In genomic region chr17:80352216-80352895, GRCh38 we compare ENCODE assay signal across 19 cellular contexts.
"Had no signal": no experiment of that assay in that cellular context is flagged by ENCODE, and none has a peak within 500 bp of the region (broad histone marks: within the 10 kb centered on the region; RNA-seq: fewer than 3 reads in every experiment).

No MANE protein-coding gene starts in this region.

- ATAC-seq: activated T-cell treated with anti-CD3 and anti-CD28 coated beads, Interleukin-2, amount 50 U/mL, for 4 hours; foreskin keratinocyte; lower lobe of right lung; mucosa of descending colon; T-cell had no signal

- H3K4me3 ChIP-seq: cardiac muscle cell, lower lobe of right lung, mucosa of descending colon, smooth muscle cell, thyroid gland had no signal

- H3K4me1 ChIP-seq: foreskin keratinocyte, lower lobe of right lung, thyroid gland had no signal

- DNase-seq: activated CD4-positive, CD25-positive, alpha-beta regulatory T cell treated with anti-CD3 and anti-CD28 coated beads, Interleukin-2, amount 50 U/mL, for 72 hours; activated gamma-delta T cell treated with Interleukin-2 at 50 U/mL for 16 hours; activated T-cell treated with anti-CD3 and anti-CD28 coated beads, Interleukin-2, amount 50 U/mL, for 4 hours; dermis blood vessel endothelial cell; effector CD8-positive, alpha-beta T cell; foreskin keratinocyte; immature natural killer cell; lower lobe of right lung; mesendoderm; occipital lobe; stimulated activated CD4-positive, alpha-beta T cell treated with anti-CD3 and anti-CD28 coated beads, Interleukin-4, amount 100 ng/mL, for 1 hour; stimulated activated naive CD4-positive, alpha-beta T cell treated with Interleukin-2 at 50 U/mL for 16 hours; substantia nigra; T-cell; thyroid gland; WERI-Rb-1 had no signal

- H3K27ac ChIP-seq: cardiac muscle cell, foreskin keratinocyte, lower lobe of right lung, thyroid gland, WERI-Rb-1 had no signal

- H3K9me3 Mint-ChIP-seq: activated T-cell treated with anti-CD3 and anti-CD28 coated beads, Interleukin-2, amount 50 U/mL, for 4 hours; immature natural killer cell; T-cell had no signal

- H3K9me3 ChIP-seq: lower lobe of right lung, mucosa of descending colon, thyroid gland had no signal

- H3K4me3 Mint-ChIP-seq: activated T-cell treated with anti-CD3 and anti-CD28 coated beads, Interleukin-2, amount 50 U/mL, for 4 hours; T-cell had no signal

- H3K27me3 Mint-ChIP-seq: T-cell had no signal

- H3K27me3 ChIP-seq: cardiac muscle cell, foreskin keratinocyte, thyroid gland had no signal
